Comparison of ENCODE assay signal across 1 cellular context in the genomic region with DNA sequence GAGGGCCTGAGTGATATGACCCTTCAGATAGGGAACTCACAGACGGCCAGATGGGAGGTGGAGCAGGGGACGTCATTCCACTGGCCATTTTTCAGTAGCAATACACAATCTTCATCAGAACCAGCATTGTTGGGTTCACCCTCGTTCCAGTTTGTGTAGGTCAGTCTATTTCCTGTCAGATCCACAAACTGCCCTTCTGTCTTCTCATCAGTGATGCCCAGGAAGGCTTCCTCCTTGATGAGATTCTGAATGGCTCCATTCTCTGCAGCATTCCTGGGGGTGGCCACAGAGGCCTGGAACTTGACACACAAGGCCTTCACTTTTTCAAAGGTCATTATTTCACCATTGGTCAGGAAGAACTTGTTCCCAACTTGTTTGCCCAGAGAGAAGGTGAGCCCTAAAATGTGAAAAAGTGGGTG.
A peak's percentile ranks its signal among the peaks of the same experiment; 100 is the strongest.
TF ChIP-seq lines count a peak whose summit lies in the region.

No MANE protein-coding gene starts in this region.

TF ChIP-seq in HepG2, 621 proteins besides CTCF, POLR2A, EP300 and RAD21 (continued from another document and continues in another):
- TF ChIP-seq WIZ (CRISPR knock-in tag; IDR thresholded peaks at IDR 0.05) (no peak), TAF15 (IDR thresholded peaks at IDR 0.05; ENCODE audit: low read depth, low read length, poor library complexity, severe bottlenecking) (no peak), ZNF850 (CRISPR knock-in tag; conservative IDR thresholded peaks at IDR 0.05) (no peak), KLF12 (CRISPR knock-in tag; IDR thresholded peaks at IDR 0.05; ENCODE audit: borderline replicate concordance) (no peak), ZBTB38 (CRISPR knock-in tag; IDR thresholded peaks at IDR 0.05) (no peak), ZNF205 (CRISPR knock-in tag; IDR thresholded peaks at IDR 0.05) (no peak), CREM (IDR thresholded peaks at IDR 0.05) (peak; percentile 74), CREM (CRISPR knock-in tag; IDR thresholded peaks at IDR 0.05) (no peak), REL (CRISPR knock-in tag; conservative IDR thresholded peaks at IDR 0.05) (no peak), PHF21A (CRISPR knock-in tag; IDR thresholded peaks at IDR 0.05) (peak; percentile 79), NR2F6 (IDR thresholded peaks at IDR 0.05) (peak; percentile 90), NR2F6 (CRISPR knock-in tag; IDR thresholded peaks at IDR 0.05) (peak; percentile 93), CAMTA2 (CRISPR knock-in tag; IDR thresholded peaks at IDR 0.05; ENCODE audit: borderline replicate concordance) (no peak), SP140L (CRISPR knock-in tag; IDR thresholded peaks at IDR 0.05; ENCODE audit: borderline replicate concordance) (no peak), SRSF1 (optimal IDR thresholded peaks at IDR 0.05; ENCODE audit: low read depth, low read length) (no peak), ZNF17 (CRISPR knock-in tag; IDR thresholded peaks at IDR 0.05) (no peak), ZSCAN29 (CRISPR knock-in tag; conservative IDR thresholded peaks at IDR 0.05) (0 out of 2 replicates have a peak, but pooled peaks have one; percentile 26), ZNF337 (CRISPR knock-in tag; IDR thresholded peaks at IDR 0.05; ENCODE audit: borderline replicate concordance, low read depth) (no peak), RBFOX2 (IDR thresholded peaks at IDR 0.05; ENCODE audit: low read depth, low read length) (peak; percentile 43; the same call in 1 of the 2 replicates), ZFP1 (CRISPR knock-in tag; IDR thresholded peaks at IDR 0.05) (no peak), ZNF564 (CRISPR knock-in tag; IDR thresholded peaks at IDR 0.05) (no peak), SSRP1 (CRISPR knock-in tag; IDR thresholded peaks at IDR 0.05) (peak; percentile 73; the same call in 1 of the 2 replicates), RBAK (CRISPR knock-in tag; IDR thresholded peaks at IDR 0.05) (no peak), ZNF615 (CRISPR knock-in tag; IDR thresholded peaks at IDR 0.05; ENCODE audit: borderline replicate concordance) (no peak), ZNF607 (CRISPR knock-in tag; IDR thresholded peaks at IDR 0.05; ENCODE audit: borderline replicate concordance) (no peak), STAT5B (CRISPR knock-in tag; IDR thresholded peaks at IDR 0.05) (no peak), ESRRA (CRISPR knock-in tag; IDR thresholded peaks at IDR 0.05; ENCODE audit: low read depth) (0 out of 2 replicates have a peak, but pooled peaks have one; percentile 45), ZNF143 (CRISPR knock-in tag; IDR thresholded peaks at IDR 0.05) (no peak), ZNF263 (CRISPR knock-in tag; IDR thresholded peaks at IDR 0.05) (no peak), FOXA1 (IDR thresholded peaks at IDR 0.05) (no peak), FOXA1 (CRISPR knock-in tag; IDR thresholded peaks at IDR 0.05) (peak; percentile 62), TOPORS (CRISPR knock-in tag; IDR thresholded peaks at IDR 0.05) (no peak), ARNT2 (CRISPR knock-in tag; IDR thresholded peaks at IDR 0.05; ENCODE audit: low read depth) (no peak), ZNF790 (CRISPR knock-in tag; IDR thresholded peaks at IDR 0.05; ENCODE audit: borderline replicate concordance) (no peak), ZNF883 (CRISPR knock-in tag; IDR thresholded peaks at IDR 0.05; ENCODE audit: not compliant biosample characterization) (no peak), PTBP1 (IDR thresholded peaks at IDR 0.05; ENCODE audit: low read depth, low read length, poor library complexity, severe bottlenecking) (no peak), MED1 (CRISPR knock-in tag; IDR thresholded peaks at IDR 0.05) (peak; percentile 65), NRL (CRISPR knock-in tag; IDR thresholded peaks at IDR 0.05; ENCODE audit: borderline replicate concordance) (no peak), JDP2 (CRISPR knock-in tag; IDR thresholded peaks at IDR 0.05; ENCODE audit: borderline replicate concordance) (no peak), KLF13 (CRISPR knock-in tag; IDR thresholded peaks at IDR 0.05) (no peak), ZNF530 (CRISPR knock-in tag; IDR thresholded peaks at IDR 0.05; ENCODE audit: low read depth) (no peak)
- TF ChIP-seq, protein P1, sequence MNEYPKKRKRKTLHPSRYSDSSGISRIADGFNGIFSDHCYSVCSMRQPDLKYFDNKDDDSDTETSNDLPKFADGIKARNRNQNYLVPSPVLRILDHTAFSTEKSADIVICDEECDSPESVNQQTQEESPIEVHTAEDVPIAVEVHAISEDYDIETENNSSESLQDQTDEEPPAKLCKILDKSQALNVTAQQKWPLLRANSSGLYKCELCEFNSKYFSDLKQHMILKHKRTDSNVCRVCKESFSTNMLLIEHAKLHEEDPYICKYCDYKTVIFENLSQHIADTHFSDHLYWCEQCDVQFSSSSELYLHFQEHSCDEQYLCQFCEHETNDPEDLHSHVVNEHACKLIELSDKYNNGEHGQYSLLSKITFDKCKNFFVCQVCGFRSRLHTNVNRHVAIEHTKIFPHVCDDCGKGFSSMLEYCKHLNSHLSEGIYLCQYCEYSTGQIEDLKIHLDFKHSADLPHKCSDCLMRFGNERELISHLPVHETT (CRISPR knock-in tag; conservative IDR thresholded peaks at IDR 0.05): no peak
- TF ChIP-seq, protein P2, sequence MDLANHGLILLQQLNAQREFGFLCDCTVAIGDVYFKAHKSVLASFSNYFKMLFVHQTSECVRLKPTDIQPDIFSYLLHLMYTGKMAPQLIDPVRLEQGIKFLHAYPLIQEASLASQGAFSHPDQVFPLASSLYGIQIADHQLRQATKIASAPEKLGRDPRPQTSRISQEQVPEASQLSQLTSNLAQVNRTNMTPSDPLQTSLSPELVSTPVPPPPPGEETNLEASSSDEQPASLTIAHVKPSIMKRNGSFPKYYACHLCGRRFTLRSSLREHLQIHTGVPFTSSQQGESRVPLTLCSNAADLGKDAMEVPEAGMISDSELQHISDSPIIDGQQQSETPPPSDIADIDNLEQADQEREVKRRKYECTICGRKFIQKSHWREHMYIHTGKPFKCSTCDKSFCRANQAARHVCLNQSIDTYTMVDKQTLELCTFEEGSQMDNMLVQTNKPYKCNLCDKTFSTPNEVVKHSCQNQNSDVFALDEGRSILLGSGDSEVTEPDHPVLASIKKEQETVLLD (CRISPR knock-in tag; IDR thresholded peaks at IDR 0.05; ENCODE audit: low read depth): no peak
- TF ChIP-seq, protein P3, sequence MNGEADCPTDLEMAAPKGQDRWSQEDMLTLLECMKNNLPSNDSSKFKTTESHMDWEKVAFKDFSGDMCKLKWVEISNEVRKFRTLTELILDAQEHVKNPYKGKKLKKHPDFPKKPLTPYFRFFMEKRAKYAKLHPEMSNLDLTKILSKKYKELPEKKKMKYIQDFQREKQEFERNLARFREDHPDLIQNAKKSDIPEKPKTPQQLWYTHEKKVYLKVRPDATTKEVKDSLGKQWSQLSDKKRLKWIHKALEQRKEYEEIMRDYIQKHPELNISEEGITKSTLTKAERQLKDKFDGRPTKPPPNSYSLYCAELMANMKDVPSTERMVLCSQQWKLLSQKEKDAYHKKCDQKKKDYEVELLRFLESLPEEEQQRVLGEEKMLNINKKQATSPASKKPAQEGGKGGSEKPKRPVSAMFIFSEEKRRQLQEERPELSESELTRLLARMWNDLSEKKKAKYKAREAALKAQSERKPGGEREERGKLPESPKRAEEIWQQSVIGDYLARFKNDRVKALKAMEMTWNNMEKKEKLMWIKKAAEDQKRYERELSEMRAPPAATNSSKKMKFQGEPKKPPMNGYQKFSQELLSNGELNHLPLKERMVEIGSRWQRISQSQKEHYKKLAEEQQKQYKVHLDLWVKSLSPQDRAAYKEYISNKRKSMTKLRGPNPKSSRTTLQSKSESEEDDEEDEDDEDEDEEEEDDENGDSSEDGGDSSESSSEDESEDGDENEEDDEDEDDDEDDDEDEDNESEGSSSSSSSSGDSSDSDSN (CRISPR knock-in tag; IDR thresholded peaks at IDR 0.05): peak; percentile 29; the same call in 1 of the 2 replicates
- TF ChIP-seq, protein P4, sequence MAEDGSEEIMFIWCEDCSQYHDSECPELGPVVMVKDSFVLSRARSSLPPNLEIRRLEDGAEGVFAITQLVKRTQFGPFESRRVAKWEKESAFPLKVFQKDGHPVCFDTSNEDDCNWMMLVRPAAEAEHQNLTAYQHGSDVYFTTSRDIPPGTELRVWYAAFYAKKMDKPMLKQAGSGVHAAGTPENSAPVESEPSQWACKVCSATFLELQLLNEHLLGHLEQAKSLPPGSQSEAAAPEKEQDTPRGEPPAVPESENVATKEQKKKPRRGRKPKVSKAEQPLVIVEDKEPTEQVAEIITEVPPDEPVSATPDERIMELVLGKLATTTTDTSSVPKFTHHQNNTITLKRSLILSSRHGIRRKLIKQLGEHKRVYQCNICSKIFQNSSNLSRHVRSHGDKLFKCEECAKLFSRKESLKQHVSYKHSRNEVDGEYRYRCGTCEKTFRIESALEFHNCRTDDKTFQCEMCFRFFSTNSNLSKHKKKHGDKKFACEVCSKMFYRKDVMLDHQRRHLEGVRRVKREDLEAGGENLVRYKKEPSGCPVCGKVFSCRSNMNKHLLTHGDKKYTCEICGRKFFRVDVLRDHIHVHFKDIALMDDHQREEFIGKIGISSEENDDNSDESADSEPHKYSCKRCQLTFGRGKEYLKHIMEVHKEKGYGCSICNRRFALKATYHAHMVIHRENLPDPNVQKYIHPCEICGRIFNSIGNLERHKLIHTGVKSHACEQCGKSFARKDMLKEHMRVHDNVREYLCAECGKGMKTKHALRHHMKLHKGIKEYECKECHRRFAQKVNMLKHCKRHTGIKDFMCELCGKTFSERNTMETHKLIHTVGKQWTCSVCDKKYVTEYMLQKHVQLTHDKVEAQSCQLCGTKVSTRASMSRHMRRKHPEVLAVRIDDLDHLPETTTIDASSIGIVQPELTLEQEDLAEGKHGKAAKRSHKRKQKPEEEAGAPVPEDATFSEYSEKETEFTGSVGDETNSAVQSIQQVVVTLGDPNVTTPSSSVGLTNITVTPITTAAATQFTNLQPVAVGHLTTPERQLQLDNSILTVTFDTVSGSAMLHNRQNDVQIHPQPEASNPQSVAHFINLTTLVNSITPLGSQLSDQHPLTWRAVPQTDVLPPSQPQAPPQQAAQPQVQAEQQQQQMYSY (CRISPR knock-in tag; IDR thresholded peaks at IDR 0.05): no peak
- TF ChIP-seq, protein P5, sequence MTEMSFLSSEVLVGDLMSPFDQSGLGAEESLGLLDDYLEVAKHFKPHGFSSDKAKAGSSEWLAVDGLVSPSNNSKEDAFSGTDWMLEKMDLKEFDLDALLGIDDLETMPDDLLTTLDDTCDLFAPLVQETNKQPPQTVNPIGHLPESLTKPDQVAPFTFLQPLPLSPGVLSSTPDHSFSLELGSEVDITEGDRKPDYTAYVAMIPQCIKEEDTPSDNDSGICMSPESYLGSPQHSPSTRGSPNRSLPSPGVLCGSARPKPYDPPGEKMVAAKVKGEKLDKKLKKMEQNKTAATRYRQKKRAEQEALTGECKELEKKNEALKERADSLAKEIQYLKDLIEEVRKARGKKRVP (CRISPR knock-in tag; IDR thresholded peaks at IDR 0.05): no peak
- TF ChIP-seq, protein P6, sequence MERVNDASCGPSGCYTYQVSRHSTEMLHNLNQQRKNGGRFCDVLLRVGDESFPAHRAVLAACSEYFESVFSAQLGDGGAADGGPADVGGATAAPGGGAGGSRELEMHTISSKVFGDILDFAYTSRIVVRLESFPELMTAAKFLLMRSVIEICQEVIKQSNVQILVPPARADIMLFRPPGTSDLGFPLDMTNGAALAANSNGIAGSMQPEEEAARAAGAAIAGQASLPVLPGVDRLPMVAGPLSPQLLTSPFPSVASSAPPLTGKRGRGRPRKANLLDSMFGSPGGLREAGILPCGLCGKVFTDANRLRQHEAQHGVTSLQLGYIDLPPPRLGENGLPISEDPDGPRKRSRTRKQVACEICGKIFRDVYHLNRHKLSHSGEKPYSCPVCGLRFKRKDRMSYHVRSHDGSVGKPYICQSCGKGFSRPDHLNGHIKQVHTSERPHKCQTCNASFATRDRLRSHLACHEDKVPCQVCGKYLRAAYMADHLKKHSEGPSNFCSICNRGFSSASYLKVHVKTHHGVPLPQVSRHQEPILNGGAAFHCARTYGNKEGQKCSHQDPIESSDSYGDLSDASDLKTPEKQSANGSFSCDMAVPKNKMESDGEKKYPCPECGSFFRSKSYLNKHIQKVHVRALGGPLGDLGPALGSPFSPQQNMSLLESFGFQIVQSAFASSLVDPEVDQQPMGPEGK (CRISPR knock-in tag; IDR thresholded peaks at IDR 0.05): peak; percentile 59
- TF ChIP-seq, protein P7, sequence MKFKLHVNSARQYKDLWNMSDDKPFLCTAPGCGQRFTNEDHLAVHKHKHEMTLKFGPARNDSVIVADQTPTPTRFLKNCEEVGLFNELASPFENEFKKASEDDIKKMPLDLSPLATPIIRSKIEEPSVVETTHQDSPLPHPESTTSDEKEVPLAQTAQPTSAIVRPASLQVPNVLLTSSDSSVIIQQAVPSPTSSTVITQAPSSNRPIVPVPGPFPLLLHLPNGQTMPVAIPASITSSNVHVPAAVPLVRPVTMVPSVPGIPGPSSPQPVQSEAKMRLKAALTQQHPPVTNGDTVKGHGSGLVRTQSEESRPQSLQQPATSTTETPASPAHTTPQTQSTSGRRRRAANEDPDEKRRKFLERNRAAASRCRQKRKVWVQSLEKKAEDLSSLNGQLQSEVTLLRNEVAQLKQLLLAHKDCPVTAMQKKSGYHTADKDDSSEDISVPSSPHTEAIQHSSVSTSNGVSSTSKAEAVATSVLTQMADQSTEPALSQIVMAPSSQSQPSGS (CRISPR knock-in tag; IDR thresholded peaks at IDR 0.05): no peak
- TF ChIP-seq, protein P8, sequence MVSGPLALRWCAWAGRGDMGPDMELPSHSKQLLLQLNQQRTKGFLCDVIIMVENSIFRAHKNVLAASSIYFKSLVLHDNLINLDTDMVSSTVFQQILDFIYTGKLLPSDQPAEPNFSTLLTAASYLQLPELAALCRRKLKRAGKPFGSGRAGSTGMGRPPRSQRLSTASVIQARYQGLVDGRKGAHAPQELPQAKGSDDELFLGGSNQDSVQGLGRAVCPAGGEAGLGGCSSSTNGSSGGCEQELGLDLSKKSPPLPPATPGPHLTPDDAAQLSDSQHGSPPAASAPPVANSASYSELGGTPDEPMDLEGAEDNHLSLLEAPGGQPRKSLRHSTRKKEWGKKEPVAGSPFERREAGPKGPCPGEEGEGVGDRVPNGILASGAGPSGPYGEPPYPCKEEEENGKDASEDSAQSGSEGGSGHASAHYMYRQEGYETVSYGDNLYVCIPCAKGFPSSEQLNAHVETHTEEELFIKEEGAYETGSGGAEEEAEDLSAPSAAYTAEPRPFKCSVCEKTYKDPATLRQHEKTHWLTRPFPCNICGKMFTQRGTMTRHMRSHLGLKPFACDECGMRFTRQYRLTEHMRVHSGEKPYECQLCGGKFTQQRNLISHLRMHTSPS (CRISPR knock-in tag; IDR thresholded peaks at IDR 0.05; ENCODE audit: low read depth): no peak
- TF ChIP-seq, protein P9, sequence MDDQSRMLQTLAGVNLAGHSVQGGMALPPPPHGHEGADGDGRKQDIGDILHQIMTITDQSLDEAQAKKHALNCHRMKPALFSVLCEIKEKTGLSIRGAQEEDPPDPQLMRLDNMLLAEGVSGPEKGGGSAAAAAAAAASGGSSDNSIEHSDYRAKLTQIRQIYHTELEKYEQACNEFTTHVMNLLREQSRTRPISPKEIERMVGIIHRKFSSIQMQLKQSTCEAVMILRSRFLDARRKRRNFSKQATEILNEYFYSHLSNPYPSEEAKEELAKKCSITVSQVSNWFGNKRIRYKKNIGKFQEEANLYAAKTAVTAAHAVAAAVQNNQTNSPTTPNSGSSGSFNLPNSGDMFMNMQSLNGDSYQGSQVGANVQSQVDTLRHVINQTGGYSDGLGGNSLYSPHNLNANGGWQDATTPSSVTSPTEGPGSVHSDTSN (CRISPR knock-in tag; IDR thresholded peaks at IDR 0.05; ENCODE audit: borderline replicate concordance): no peak
